8 cellular contexts compared by ENCODE assay signal in the genomic region with DNA sequence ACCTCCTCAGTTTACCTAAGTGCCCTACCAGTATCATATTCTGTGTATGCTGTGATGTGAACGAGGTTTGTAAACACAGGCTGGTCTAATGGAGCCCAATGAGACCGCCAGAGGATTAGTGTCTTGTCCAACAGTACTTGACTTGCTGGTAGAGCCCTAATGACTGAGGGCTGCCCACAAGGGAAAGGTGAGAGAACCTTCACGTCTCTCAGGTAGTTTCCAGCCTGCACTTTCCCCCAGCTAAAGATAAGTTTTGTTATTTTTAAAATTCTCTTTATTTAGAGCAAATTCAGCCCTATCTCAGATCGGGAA. TPM values are rescaled to one million over a fixed set of nuclear protein-coding genes. Genes with fewer than 3 reads are reported as not detected.
DNase-seq lines count a peak whose midpoint lies in the region; ATAC-seq, FAIRE-seq and TF ChIP-seq lines count a peak whose summit lies in the region.

No MANE protein-coding gene starts in this region.

- H3K9ac ChIP-seq in HepG2 (ENCODE audit: insufficient read depth, low read depth, low read length) = peak overlapping the region; percentile 98

- peak overlapping the region; percentile 90 for H3K27ac ChIP-seq in A673 (ENCODE audit: low read depth, low read length, poor library complexity, severe bottlenecking)
- H3K27ac ChIP-seq in HepG2 (ENCODE audit: extremely low read length, insufficient read depth, low read length) = peak overlapping the region; percentile 98
- H3K27ac ChIP-seq in transverse colon = peak overlapping the region; percentile 95 to 98 (median 96)

- in situ Hi-C loops in astrocyte of the spinal cord (cut with HindIII; ENCODE audit: low sequenced_read_pairs) (no loop called here), HepG2 (cut with HindIII; ENCODE audit: extremely low pct_ligation_motif_present, low pct_unique_long_range_greater_than_20kb) (loop anchor here (25.0 kb wide), 1 partner anchor 931 kb away; a partner anchor contains a TSS), transverse colon (cut with MboI; ENCODE audit: low pct_ligation_motif_present in 1 of 4, low pct_unique_long_range_greater_than_20kb in 1 of 4, low sequenced_read_pairs in 3 of 4) (no loop called here)

- H3K4me1 ChIP-seq in A673 (ENCODE audit: insufficient read depth, low read length, poor library complexity, severe bottlenecking) (peaks cover 12% of the 10 kb centered on the region), HepG2 (ENCODE audit: insufficient read depth, low read length) (peaks cover 42% of the 10 kb centered on the region), transverse colon (peaks cover 24 to 70% (median 48%) of the 10 kb centered on the region in 4 donors)

- no peak for TF ChIP-seq CTCF in A673 (conservative IDR thresholded peaks at IDR 0.05; ENCODE audit: low read depth, low read length)
- no peak for TF ChIP-seq CTCF in astrocyte of the spinal cord (IDR thresholded peaks at IDR 0.05; ENCODE audit: low read depth, low read length)
- no peak for TF ChIP-seq CTCF in HepG2 (CRISPR knock-in tag; IDR thresholded peaks at IDR 0.05)
- peak in 1 of 5 experiments; percentile 18 for TF ChIP-seq CTCF in transverse colon (IDR thresholded peaks at IDR 0.05)

- 2% methylated on average over 3 of the region's 4 CpGs for WGBS in HepG2 (ENCODE audit: low lambda C conversion rate)
- 1 to 17% methylated on average over 1 to 4 of the region's 4 CpGs for WGBS in transverse colon (ENCODE audit: low coverage in 1 of 2), 2 donors

- no peak for TF ChIP-seq RAD21 in HepG2 (CRISPR knock-in tag; IDR thresholded peaks at IDR 0.05)

- CTCF ChIA-PET in A673 (lab: Charles Lee) = no interaction called here
- CTCF ChIA-PET in HepG2 (lab: Yijun Ruan, JAX; ENCODE audit: low intra/inter-chr PET ratio, low total read pairs) = no interaction called here

- no peak for FAIRE-seq in HepG2 (lab: Jason Lieb, UNC)

- no peaks in the 10 kb centered on the region for H3K27me3 ChIP-seq in A673 (replicated peaks; ENCODE audit: insufficient read depth, low read depth, low read length, poor library complexity)
- H3K27me3 ChIP-seq in HepG2 (ENCODE audit: control insufficient read depth in 1 of 2, insufficient read depth in 2 of 2, low read length in 2 of 2) = no peaks in the 10 kb centered on the region; a peak in 1 of 5 replicates
- no peaks in the 10 kb centered on the region for H3K27me3 ChIP-seq in transverse colon

- ATAC-seq in GM19328 (IDR thresholded peaks at IDR 0.05; ENCODE audit: unreplicated experiment) (peak; percentile 25), HG03469 (IDR thresholded peaks at IDR 0.05; ENCODE audit: unreplicated experiment) (peak; percentile 22), HepG2 (peak; percentile 69)

- H3K4me3 ChIP-seq in A673 (ENCODE audit: low read depth, low read length, poor library complexity, severe bottlenecking) = peak overlapping the region; percentile 69
- peak overlapping the region; percentile 92 for H3K4me3 ChIP-seq in astrocyte of the spinal cord (ENCODE audit: low read depth, low read length)
- H3K4me3 ChIP-seq in HepG2 (replicated peaks in 1 of 3; ENCODE audit: insufficient read depth in 1 of 3, low read depth in 2 of 3, low read length in 3 of 3) = peak overlapping the region; percentile 86 to 94 (median 92)
- peak overlapping the region; percentile 65 to 97 (median 91) for H3K4me3 ChIP-seq in transverse colon

- H4K20me1 ChIP-seq in HepG2 (ENCODE audit: insufficient read depth, low read length) = peaks cover 20% of the 10 kb centered on the region

- H3K36me3 ChIP-seq in A673 (ENCODE audit: insufficient read depth, low read length, poor library complexity, severe bottlenecking) = no peaks in the 10 kb centered on the region
- H3K36me3 ChIP-seq in HepG2 (replicated peaks in 1 of 2; ENCODE audit: control insufficient read depth in 1 of 2, insufficient read depth in 2 of 2, low read length in 2 of 2) = no peaks in the 10 kb centered on the region; a peak in 1 of 5 replicates
- no peaks in the 10 kb centered on the region for H3K36me3 ChIP-seq in transverse colon

- no peak for DNase-seq in A673 (ENCODE audit: low spot score)
- no peak for DNase-seq in astrocyte of the spinal cord (ENCODE audit: low read depth, low spot score)
- DNase-seq in HepG2 (ENCODE audit: low spot score) = no peak
- DNase-seq in transverse colon = no peak
- DNase-seq in COLO829 (ENCODE audit: low spot score) = no peak
- DNase-seq in nucleus accumbens (lab: John Stamatoyannopoulos, UW) = no peak

- TF ChIP-seq POLR2A in HepG2 (IDR thresholded peaks at IDR 0.05; ENCODE audit: insufficient read depth in 1 of 2, low read depth in 2 of 2, low read length in 2 of 2) (no peak), transverse colon (IDR thresholded peaks at IDR 0.05) (no peak)

- POLR2A ChIA-PET in A673 (lab: Charles Lee; ENCODE audit: low non-redundant PET) (no interaction called here), HepG2 (lab: Yijun Ruan, JAX) (interaction anchor here (1.2 to 2.3 kb wide), 3 partner anchors 13 to 78 kb away, joined by 3 to 24 read pairs (median 4); no protein-coding TSS in a partner anchor)

- no peaks in the 10 kb centered on the region for H3K9me3 ChIP-seq in A673 (ENCODE audit: low read depth, low read length, poor library complexity, severe bottlenecking)
- no peaks in the 10 kb centered on the region for H3K9me3 ChIP-seq in HepG2 (ENCODE audit: low read length)
- H3K9me3 ChIP-seq in transverse colon = no peaks in the 10 kb centered on the region

- intact Hi-C loops in A673 (cut with micrococcal nuclease; ENCODE audit: unreplicated experiment) (no loop called here), HepG2 (cut with micrococcal nuclease; ENCODE audit: unreplicated experiment) (loop anchor here (5.0 kb wide), 1 partner anchor 936 kb away; a partner anchor contains a TSS), transverse colon (cut with DNase I; ENCODE audit: low total_unique reads) (loop anchor here (10.0 kb wide), 1 partner anchor 68 kb away; no protein-coding TSS in a partner anchor)

- H3K79me2 ChIP-seq in HepG2 (ENCODE audit: insufficient read depth, low read length) = peaks cover 56% of the 10 kb centered on the region

- no peak for TF ChIP-seq EP300 in HepG2 (IDR thresholded peaks at IDR 0.05; ENCODE audit: low read depth in 2 of 2, low read length in 2 of 2)
- no peak for TF ChIP-seq EP300 in HepG2 (CRISPR knock-in tag; IDR thresholded peaks at IDR 0.05; ENCODE audit: borderline replicate concordance)
- no peak for TF ChIP-seq EP300 in transverse colon (IDR thresholded peaks at IDR 0.05; ENCODE audit: low read depth)

- BruUV-seq in A673 (replicated peaks; lab: Mats Ljungman, UMichigan) (TSS peak; percentile 85), HepG2 (replicated peaks; lab: Mats Ljungman, UMichigan) (TSS peak; percentile 86)

- peak overlapping the region; percentile 82 for H2AFZ ChIP-seq in HepG2 (ENCODE audit: low read length)

- peak overlapping the region; percentile 87 for H3K4me2 ChIP-seq in HepG2 (ENCODE audit: low read depth, low read length)

TF ChIP-seq in HepG2, 621 proteins besides CTCF, POLR2A, EP300 and RAD21 (continues in another document):
- TF ChIP-seq, protein P1, sequence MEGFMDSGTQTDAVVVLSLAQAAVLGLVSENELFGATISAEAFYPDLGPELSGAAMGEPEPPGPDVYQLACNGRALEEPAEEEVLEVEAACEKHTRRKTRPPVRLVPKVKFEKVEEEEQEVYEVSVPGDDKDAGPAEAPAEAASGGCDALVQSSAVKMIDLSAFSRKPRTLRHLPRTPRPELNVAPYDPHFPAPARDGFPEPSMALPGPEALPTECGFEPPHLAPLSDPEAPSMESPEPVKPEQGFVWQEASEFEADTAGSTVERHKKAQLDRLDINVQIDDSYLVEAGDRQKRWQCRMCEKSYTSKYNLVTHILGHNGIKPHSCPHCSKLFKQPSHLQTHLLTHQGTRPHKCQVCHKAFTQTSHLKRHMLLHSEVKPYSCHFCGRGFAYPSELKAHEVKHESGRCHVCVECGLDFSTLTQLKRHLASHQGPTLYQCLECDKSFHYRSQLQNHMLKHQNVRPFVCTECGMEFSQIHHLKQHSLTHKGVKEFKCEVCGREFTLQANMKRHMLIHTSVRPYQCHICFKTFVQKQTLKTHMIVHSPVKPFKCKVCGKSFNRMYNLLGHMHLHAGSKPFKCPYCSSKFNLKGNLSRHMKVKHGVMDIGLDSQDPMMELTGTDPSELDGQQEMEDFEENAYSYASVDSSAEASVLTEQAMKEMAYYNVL (CRISPR knock-in tag; IDR thresholded peaks at IDR 0.05; ENCODE audit: borderline replicate concordance) = no peak
- 0 out of 2 replicates have a peak, but pooled peaks have one; percentile 28 for TF ChIP-seq ARNTL (CRISPR knock-in tag; IDR thresholded peaks at IDR 0.05)
- TF ChIP-seq ZNF747 (CRISPR knock-in tag; IDR thresholded peaks at IDR 0.05; ENCODE audit: borderline replicate concordance) = no peak
- 0 out of 2 replicates have a peak, but pooled peaks have one; percentile 60 for TF ChIP-seq ZNF782 (CRISPR knock-in tag; IDR thresholded peaks at IDR 0.05; ENCODE audit: borderline replicate concordance)
- peak; percentile 13; the same call in 1 of the 2 replicates for TF ChIP-seq RNF2 (conservative IDR thresholded peaks at IDR 0.05; ENCODE audit: low read depth)

RNA-seq across cellular contexts. Expression of a gene that starts 0.5 kb away (rescaled TPM):
- 59.7 and 65.7 TPM in 2 replicates for total RNA-seq in A673 (2021)
- 28.6 and 34.4 TPM in 2 replicates for total RNA-seq in HepG2 (2016; rRNA removed; fragmentation: Illumina TruSeq; extraction: Trizol)
- total RNA-seq in HepG2 (2016; cell fraction: cytosol; rRNA removed; fragmentation: Illumina TruSeq; extraction: Trizol; ENCODE audit: low read depth) = 8.0 and 10.1 TPM in 2 replicates
- 25.2 and 36.1 TPM in 2 replicates for total RNA-seq in HepG2 (2016; cell fraction: insoluble cytoplasmic fraction; rRNA removed; fragmentation: Illumina TruSeq; extraction: Trizol)
- 12.0 and 13.4 TPM in 2 replicates for total RNA-seq in HepG2 (2016; cell fraction: membrane; rRNA removed; fragmentation: Illumina TruSeq; extraction: Trizol)
- 75.3 and 77.9 TPM in 2 replicates for total RNA-seq in HepG2 (2016; cell fraction: nucleus; rRNA removed; fragmentation: Illumina TruSeq; extraction: Trizol)
- 16.1 and 19.4 TPM in 2 replicates for polyA plus RNA-seq in HepG2 (2011; rRNA removed)
- 4.3 and 5.8 TPM in 2 replicates for polyA plus RNA-seq in HepG2 (2011; cell fraction: cytosol; rRNA removed)
- polyA plus RNA-seq in HepG2 (2011; cell fraction: nucleus; rRNA removed) = 40.1 and 43.2 TPM in 2 replicates
- 18.6 and 26.4 TPM in 2 replicates for polyA plus RNA-seq in HepG2 (2012)
- 0.87 and 1.1 TPM in 2 replicates for polyA plus RNA-seq in HepG2 (2016; cell fraction: cytosol; fragmentation: Illumina TruSeq; extraction: Trizol; ENCODE audit: low read depth)
- polyA plus RNA-seq in HepG2 (2016; cell fraction: insoluble cytoplasmic fraction; fragmentation: Illumina TruSeq; extraction: Trizol; ENCODE audit: low read depth) = 26.2 and 29.3 TPM in 2 replicates
- 2.9 and 3.1 TPM in 2 replicates for polyA plus RNA-seq in HepG2 (2016; cell fraction: membrane; fragmentation: Illumina TruSeq; extraction: Trizol; ENCODE audit: low read depth)
- polyA plus RNA-seq in HepG2 (2016; cell fraction: nucleus; fragmentation: Illumina TruSeq; extraction: Trizol; ENCODE audit: insufficient read depth, low read depth) = 91.7 and 94.4 TPM in 2 replicates
- 23.1 and 34.2 TPM in 2 replicates for polyA minus RNA-seq in HepG2 (2011; rRNA and poly(A)+ RNA removed; ENCODE audit: low replicate concordance)
- 9.2 and 9.8 TPM in 2 replicates for polyA minus RNA-seq in HepG2 (2011; cell fraction: cytosol; rRNA and poly(A)+ RNA removed)
- 111 and 119 TPM in 2 replicates for polyA minus RNA-seq in HepG2 (2011; cell fraction: nucleus; rRNA and poly(A)+ RNA removed)
- total RNA-seq in transverse colon = 10 to 100 TPM; 13.9 to 52.7 (median 45.1) TPM
